8 cellular contexts compared by ENCODE assay signal in the genomic region with DNA sequence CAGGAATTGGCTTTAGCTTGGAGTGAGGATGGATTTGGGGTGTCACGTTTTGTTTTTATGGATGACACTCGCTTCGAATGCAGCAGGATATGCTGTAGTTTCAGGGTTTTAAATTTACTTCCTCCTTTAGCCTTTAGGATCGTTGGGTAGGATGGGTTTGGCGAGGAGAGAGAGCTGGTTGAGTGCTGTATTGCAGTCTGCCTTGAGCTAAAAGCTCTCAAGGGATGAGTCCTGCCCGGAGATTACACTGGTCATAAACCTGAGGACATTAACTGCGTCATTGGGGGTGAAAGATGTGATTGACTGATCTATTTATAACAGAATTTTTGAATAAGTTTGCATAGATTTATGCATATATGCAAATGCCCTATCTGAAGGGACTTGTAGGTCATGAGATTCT. TPM values are rescaled to one million over a fixed set of nuclear protein-coding genes. Genes with fewer than 3 reads are reported as not detected.
DNase-seq lines count a peak whose midpoint lies in the region; ATAC-seq, FAIRE-seq and TF ChIP-seq lines count a peak whose summit lies in the region.
"Not testable (repeated sequence)": the region's sequence is repeated elsewhere in the genome, so short reads cannot be mapped to it uniquely, and the experiment has no call there.

No MANE protein-coding gene starts in this region.

- not testable (repeated sequence) for TF ChIP-seq RAD21 in HepG2 (CRISPR knock-in tag; IDR thresholded peaks at IDR 0.05)

- H3K27ac ChIP-seq in A673 (ENCODE audit: low read depth, low read length, poor library complexity, severe bottlenecking); RWPE2 (ENCODE audit: poor library complexity, severe bottlenecking); foreskin keratinocyte; HepG2 (ENCODE audit: extremely low read length, insufficient read depth, low read length): not testable (repeated sequence)

- no CpG with 5 or more reads among the region's 7 CpGs for WGBS in HepG2 (ENCODE audit: low lambda C conversion rate)

- not testable (repeated sequence) for TF ChIP-seq POLR2A in HepG2 (IDR thresholded peaks at IDR 0.05; ENCODE audit: insufficient read depth in 1 of 2, low read depth in 2 of 2, low read length in 2 of 2)

- intact Hi-C loops in A673 (cut with micrococcal nuclease; ENCODE audit: unreplicated experiment); HepG2 (cut with micrococcal nuclease; ENCODE audit: unreplicated experiment): not testable (repeated sequence)

- CTCF ChIA-PET in A673 (lab: Charles Lee); HepG2 (lab: Yijun Ruan, JAX; ENCODE audit: low intra/inter-chr PET ratio, low total read pairs): not testable (repeated sequence)

- H3K27me3 ChIP-seq in A673 (replicated peaks; ENCODE audit: insufficient read depth, low read depth, low read length, poor library complexity); RWPE2 (ENCODE audit: insufficient read depth, poor library complexity, severe bottlenecking); foreskin keratinocyte; HepG2 (ENCODE audit: control insufficient read depth in 1 of 2, insufficient read depth in 2 of 2, low read length in 2 of 2): not testable (repeated sequence)

- not testable (repeated sequence) for TF ChIP-seq CTCF in A673 (conservative IDR thresholded peaks at IDR 0.05; ENCODE audit: low read depth, low read length); RWPE2 (IDR thresholded peaks at IDR 0.05; ENCODE audit: poor library complexity, severe bottlenecking); foreskin keratinocyte (conservative IDR thresholded peaks at IDR 0.05); HepG2 (CRISPR knock-in tag; IDR thresholded peaks at IDR 0.05)

- H3K36me3 Mint-ChIP-seq in activated T-helper 17 cell treated with anti-CD3 and anti-CD28 coated beads, Interleukin-2, amount 50 U/mL, for 72 hours (ENCODE audit: low read depth); stimulated activated effector memory CD8-positive, alpha-beta T cell treated with anti-CD3 and anti-CD28 coated beads, Interleukin-12 subunit alpha, Interleukin-12 subunit beta, amount 100 ng/mL, for 72 hours: not testable (repeated sequence)

- BruUV-seq in A673 (replicated peaks; lab: Mats Ljungman, UMichigan): TSS peak; percentile 37
- BruUV-seq in HepG2 (replicated peaks; lab: Mats Ljungman, UMichigan): not testable (repeated sequence)

- not testable (repeated sequence) for H2AFZ ChIP-seq in HepG2 (ENCODE audit: low read length)

- not testable (repeated sequence) for DNase-seq in A673 (ENCODE audit: low spot score); RWPE2 (ENCODE audit: low spot score); foreskin keratinocyte; HepG2 (ENCODE audit: low spot score); stimulated activated effector memory CD8-positive, alpha-beta T cell treated with anti-CD3 and anti-CD28 coated beads, Interleukin-12 subunit alpha, Interleukin-12 subunit beta, amount 100 ng/mL, for 72 hours (ENCODE audit: low spot score in 2 of 2)

- H3K9me3 Mint-ChIP-seq in activated T-helper 17 cell treated with anti-CD3 and anti-CD28 coated beads, Interleukin-2, amount 50 U/mL, for 72 hours; stimulated activated effector memory CD8-positive, alpha-beta T cell treated with anti-CD3 and anti-CD28 coated beads, Interleukin-12 subunit alpha, Interleukin-12 subunit beta, amount 100 ng/mL, for 72 hours: not testable (repeated sequence)

- not testable (repeated sequence) for H3K4me2 ChIP-seq in HepG2 (ENCODE audit: low read depth, low read length)

- in situ Hi-C loops in HepG2 (cut with HindIII; ENCODE audit: extremely low pct_ligation_motif_present, low pct_unique_long_range_greater_than_20kb): not testable (repeated sequence)

- H3K4me3 Mint-ChIP-seq in activated T-helper 17 cell treated with anti-CD3 and anti-CD28 coated beads, Interleukin-2, amount 50 U/mL, for 72 hours; stimulated activated effector memory CD8-positive, alpha-beta T cell treated with anti-CD3 and anti-CD28 coated beads, Interleukin-12 subunit alpha, Interleukin-12 subunit beta, amount 100 ng/mL, for 72 hours: not testable (repeated sequence)

- H3K9ac ChIP-seq in HepG2 (ENCODE audit: insufficient read depth, low read depth, low read length): not testable (repeated sequence)

- POLR2A ChIA-PET in A673 (lab: Charles Lee; ENCODE audit: low non-redundant PET); HepG2 (lab: Yijun Ruan, JAX): not testable (repeated sequence)

- not testable (repeated sequence) for H3K4me1 ChIP-seq in A673 (ENCODE audit: insufficient read depth, low read length, poor library complexity, severe bottlenecking); RWPE2 (ENCODE audit: insufficient read depth, poor library complexity, severe bottlenecking); foreskin keratinocyte; HepG2 (ENCODE audit: insufficient read depth, low read length)

- H3K27ac Mint-ChIP-seq in activated T-helper 17 cell treated with anti-CD3 and anti-CD28 coated beads, Interleukin-2, amount 50 U/mL, for 72 hours; stimulated activated effector memory CD8-positive, alpha-beta T cell treated with anti-CD3 and anti-CD28 coated beads, Interleukin-12 subunit alpha, Interleukin-12 subunit beta, amount 100 ng/mL, for 72 hours: not testable (repeated sequence)

- H3K4me3 ChIP-seq in A673 (ENCODE audit: low read depth, low read length, poor library complexity, severe bottlenecking); RWPE2 (ENCODE audit: severe bottlenecking); HepG2 (replicated peaks in 1 of 3; ENCODE audit: insufficient read depth in 1 of 3, low read depth in 2 of 3, low read length in 3 of 3): not testable (repeated sequence)

- not testable (repeated sequence) for H3K79me2 ChIP-seq in HepG2 (ENCODE audit: insufficient read depth, low read length)

- not testable (repeated sequence) for TF ChIP-seq EP300 in HepG2 (IDR thresholded peaks at IDR 0.05; ENCODE audit: low read depth in 2 of 2, low read length in 2 of 2); HepG2 (CRISPR knock-in tag; IDR thresholded peaks at IDR 0.05; ENCODE audit: borderline replicate concordance)

- not testable (repeated sequence) for H3K27me3 Mint-ChIP-seq in activated T-helper 17 cell treated with anti-CD3 and anti-CD28 coated beads, Interleukin-2, amount 50 U/mL, for 72 hours

- H3K36me3 ChIP-seq in A673 (ENCODE audit: insufficient read depth, low read length, poor library complexity, severe bottlenecking); RWPE2 (ENCODE audit: low read depth); HepG2 (replicated peaks in 1 of 2; ENCODE audit: control insufficient read depth in 1 of 2, insufficient read depth in 2 of 2, low read length in 2 of 2): not testable (repeated sequence)

- H3K9me3 ChIP-seq in A673 (ENCODE audit: low read depth, low read length, poor library complexity, severe bottlenecking); RWPE2 (ENCODE audit: severe bottlenecking); HepG2 (ENCODE audit: low read length): not testable (repeated sequence)

- not testable (repeated sequence) for H3K4me1 Mint-ChIP-seq in activated T-helper 17 cell treated with anti-CD3 and anti-CD28 coated beads, Interleukin-2, amount 50 U/mL, for 72 hours; stimulated activated effector memory CD8-positive, alpha-beta T cell treated with anti-CD3 and anti-CD28 coated beads, Interleukin-12 subunit alpha, Interleukin-12 subunit beta, amount 100 ng/mL, for 72 hours

- not testable (repeated sequence) for H4K20me1 ChIP-seq in HepG2 (ENCODE audit: insufficient read depth, low read length)

- ATAC-seq in GM18868 (IDR thresholded peaks at IDR 0.05; ENCODE audit: unreplicated experiment) (peak; percentile 47), HG02840 (IDR thresholded peaks at IDR 0.05; ENCODE audit: low FRiP score, unreplicated experiment) (peak; percentile 10), RWPE2 (ENCODE audit: low read depth) (peak; percentile 44; the same call in 1 of the 3 replicates), foreskin keratinocyte (peak; percentile 64), HepG2 (peak; percentile 77)
- peak; percentile 66 for ATAC-seq in activated T-helper 17 cell treated with anti-CD3 and anti-CD28 coated beads, Interleukin-2, amount 50 U/mL, for 72 hours (replicated peaks)
- ATAC-seq in stimulated activated effector memory CD8-positive, alpha-beta T cell treated with anti-CD3 and anti-CD28 coated beads, Interleukin-12 subunit alpha, Interleukin-12 subunit beta, amount 100 ng/mL, for 72 hours: peak; percentile 57

- not testable (repeated sequence) for FAIRE-seq in HepG2 (lab: Jason Lieb, UNC)

RNA-seq across cellular contexts. Expression of a gene that starts 0.9 kb away (rescaled TPM):
- 30.9 and 35.9 TPM in 2 replicates for total RNA-seq in A673 (2021)
- total RNA-seq in activated T-helper 17 cell treated with anti-CD3 and anti-CD28 coated beads, Interleukin-2, amount 50 U/mL, for 72 hours: 10 to 100 TPM; 35.0 to 45.1 TPM
- total RNA-seq in foreskin keratinocyte: 19.4 and 21.2 TPM in 2 replicates
- 7.2 and 8.1 TPM in 2 replicates for polyA plus RNA-seq in foreskin keratinocyte
- total RNA-seq in HepG2 (2016; rRNA removed; fragmentation: Illumina TruSeq; extraction: Trizol): 37.8 and 70.3 TPM in 2 replicates
- 6.4 and 8.5 TPM in 2 replicates for total RNA-seq in HepG2 (2016; cell fraction: cytosol; rRNA removed; fragmentation: Illumina TruSeq; extraction: Trizol; ENCODE audit: low read depth)
- 38.8 and 63.7 TPM in 2 replicates for total RNA-seq in HepG2 (2016; cell fraction: insoluble cytoplasmic fraction; rRNA removed; fragmentation: Illumina TruSeq; extraction: Trizol)
- total RNA-seq in HepG2 (2016; cell fraction: membrane; rRNA removed; fragmentation: Illumina TruSeq; extraction: Trizol): 11.3 and 12.9 TPM in 2 replicates
- 34.7 and 43.5 TPM in 2 replicates for total RNA-seq in HepG2 (2016; cell fraction: nucleus; rRNA removed; fragmentation: Illumina TruSeq; extraction: Trizol)
- polyA plus RNA-seq in HepG2 (2011; rRNA removed): 21.0 and 21.9 TPM in 2 replicates
- polyA plus RNA-seq in HepG2 (2011; cell fraction: cytosol; rRNA removed): 11.2 and 17.5 TPM in 2 replicates
- 12.8 TPM in 2 replicates for polyA plus RNA-seq in HepG2 (2011; cell fraction: nucleus; rRNA removed)
- 16.7 and 21.2 TPM in 2 replicates for polyA plus RNA-seq in HepG2 (2012)
- polyA plus RNA-seq in HepG2 (2016; cell fraction: cytosol; fragmentation: Illumina TruSeq; extraction: Trizol; ENCODE audit: low read depth): 1.3 and 1.5 TPM in 2 replicates
- polyA plus RNA-seq in HepG2 (2016; cell fraction: insoluble cytoplasmic fraction; fragmentation: Illumina TruSeq; extraction: Trizol; ENCODE audit: low read depth): 49.5 and 50.8 TPM in 2 replicates
- 4.3 and 4.7 TPM in 2 replicates for polyA plus RNA-seq in HepG2 (2016; cell fraction: membrane; fragmentation: Illumina TruSeq; extraction: Trizol; ENCODE audit: low read depth)
- 26.1 and 30.2 TPM in 2 replicates for polyA plus RNA-seq in HepG2 (2016; cell fraction: nucleus; fragmentation: Illumina TruSeq; extraction: Trizol; ENCODE audit: insufficient read depth, low read depth)
- polyA minus RNA-seq in HepG2 (2011; rRNA and poly(A)+ RNA removed; ENCODE audit: low replicate concordance): 23.8 and 23.9 TPM in 2 replicates
- 17.0 and 18.6 TPM in 2 replicates for polyA minus RNA-seq in HepG2 (2011; cell fraction: cytosol; rRNA and poly(A)+ RNA removed)
- 85.0 and 88.5 TPM in 2 replicates for polyA minus RNA-seq in HepG2 (2011; cell fraction: nucleus; rRNA and poly(A)+ RNA removed)

RNA-seq across cellular contexts. Expression of a gene that starts 11.8 kb away (rescaled TPM):
- total RNA-seq in A673 (2021): 12.9 and 16.0 TPM in 2 replicates
- 10 to 100 TPM; 18.1 to 38.6 TPM for total RNA-seq in activated T-helper 17 cell treated with anti-CD3 and anti-CD28 coated beads, Interleukin-2, amount 50 U/mL, for 72 hours
- 4.8 and 6.4 TPM in 2 replicates for total RNA-seq in foreskin keratinocyte
- polyA plus RNA-seq in foreskin keratinocyte: 1.3 and 2.1 TPM in 2 replicates
- total RNA-seq in HepG2 (2016; rRNA removed; fragmentation: Illumina TruSeq; extraction: Trizol): 15.3 and 19.4 TPM in 2 replicates
- total RNA-seq in HepG2 (2016; cell fraction: cytosol; rRNA removed; fragmentation: Illumina TruSeq; extraction: Trizol; ENCODE audit: low read depth): 1.1 and 1.7 TPM in 2 replicates
- total RNA-seq in HepG2 (2016; cell fraction: insoluble cytoplasmic fraction; rRNA removed; fragmentation: Illumina TruSeq; extraction: Trizol): 14.2 and 17.6 TPM in 2 replicates
- 3.7 and 4.0 TPM in 2 replicates for total RNA-seq in HepG2 (2016; cell fraction: membrane; rRNA removed; fragmentation: Illumina TruSeq; extraction: Trizol)
- 32.5 and 33.0 TPM in 2 replicates for total RNA-seq in HepG2 (2016; cell fraction: nucleus; rRNA removed; fragmentation: Illumina TruSeq; extraction: Trizol)
- 17.5 and 18.8 TPM in 2 replicates for polyA plus RNA-seq in HepG2 (2011; rRNA removed)
- 4.6 and 6.7 TPM in 2 replicates for polyA plus RNA-seq in HepG2 (2011; cell fraction: cytosol; rRNA removed)
- polyA plus RNA-seq in HepG2 (2011; cell fraction: nucleus; rRNA removed): 76.3 and 87.2 TPM in 2 replicates
- 7.1 and 10.8 TPM in 2 replicates for polyA plus RNA-seq in HepG2 (2012)
- polyA plus RNA-seq in HepG2 (2016; cell fraction: cytosol; fragmentation: Illumina TruSeq; extraction: Trizol; ENCODE audit: low read depth): 0.76 and 0.86 TPM in 2 replicates
- polyA plus RNA-seq in HepG2 (2016; cell fraction: insoluble cytoplasmic fraction; fragmentation: Illumina TruSeq; extraction: Trizol; ENCODE audit: low read depth): 9.6 and 11.2 TPM in 2 replicates
- 1.00 and 1.5 TPM in 2 replicates for polyA plus RNA-seq in HepG2 (2016; cell fraction: membrane; fragmentation: Illumina TruSeq; extraction: Trizol; ENCODE audit: low read depth)
- 40.7 TPM in 2 replicates for polyA plus RNA-seq in HepG2 (2016; cell fraction: nucleus; fragmentation: Illumina TruSeq; extraction: Trizol; ENCODE audit: insufficient read depth, low read depth)
- 49.5 and 51.5 TPM in 2 replicates for polyA minus RNA-seq in HepG2 (2011; rRNA and poly(A)+ RNA removed; ENCODE audit: low replicate concordance)
- 5.2 and 7.5 TPM in 2 replicates for polyA minus RNA-seq in HepG2 (2011; cell fraction: cytosol; rRNA and poly(A)+ RNA removed)
- 42.9 and 45.1 TPM in 2 replicates for polyA minus RNA-seq in HepG2 (2011; cell fraction: nucleus; rRNA and poly(A)+ RNA removed)

Comparison
In these comparisons a context has a peak if more than half of its experiments do, and no peak if none do; other contexts are left out.
1. ATAC-seq: peak in every context shown above with its lines; median percentile 77 in HepG2; 66 in activated T-helper 17 cell treated with anti-CD3 and anti-CD28 coated beads, Interleukin-2, amount 50 U/mL, for 72 hours; 64 in foreskin keratinocyte; 57 in stimulated activated effector memory CD8-positive, alpha-beta T cell treated with anti-CD3 and anti-CD28 coated beads, Interleukin-12 subunit alpha, Interleukin-12 subunit beta, amount 100 ng/mL, for 72 hours; 47 in GM18868; 44 in RWPE2; 10 in HG02840.